ENCODE assay signal across 1 cellular context in the genomic region with DNA sequence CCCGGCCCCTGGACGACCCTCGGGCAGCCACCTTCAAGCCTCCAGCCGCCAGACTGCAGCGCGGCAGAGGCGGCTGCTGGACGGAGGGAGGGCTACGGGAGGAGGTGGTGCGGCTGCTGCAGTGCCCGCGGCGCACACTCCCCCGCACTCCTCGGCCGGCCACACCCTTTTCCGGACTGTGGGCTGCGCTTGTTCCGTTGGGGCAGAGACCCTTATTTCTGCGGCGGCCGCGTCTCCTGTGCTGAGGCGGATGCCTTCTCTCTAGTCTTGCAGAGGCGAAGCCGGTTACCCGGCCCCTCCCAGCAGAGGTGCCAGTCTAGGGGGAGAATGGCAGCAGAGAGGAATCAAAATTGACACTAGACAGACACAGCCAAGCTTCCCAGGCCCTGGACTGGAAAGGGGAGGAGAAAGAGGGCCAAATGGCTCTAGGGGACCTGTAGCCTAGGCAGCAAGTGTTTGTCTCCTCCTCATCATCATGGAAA.
TF ChIP-seq lines count a peak whose summit lies in the region.

No MANE protein-coding gene starts in this region.

TF ChIP-seq in K562, 482 proteins besides CTCF, POLR2A, EP300 and RAD21 (continued from another document):
- TF ChIP-seq, protein P1, sequence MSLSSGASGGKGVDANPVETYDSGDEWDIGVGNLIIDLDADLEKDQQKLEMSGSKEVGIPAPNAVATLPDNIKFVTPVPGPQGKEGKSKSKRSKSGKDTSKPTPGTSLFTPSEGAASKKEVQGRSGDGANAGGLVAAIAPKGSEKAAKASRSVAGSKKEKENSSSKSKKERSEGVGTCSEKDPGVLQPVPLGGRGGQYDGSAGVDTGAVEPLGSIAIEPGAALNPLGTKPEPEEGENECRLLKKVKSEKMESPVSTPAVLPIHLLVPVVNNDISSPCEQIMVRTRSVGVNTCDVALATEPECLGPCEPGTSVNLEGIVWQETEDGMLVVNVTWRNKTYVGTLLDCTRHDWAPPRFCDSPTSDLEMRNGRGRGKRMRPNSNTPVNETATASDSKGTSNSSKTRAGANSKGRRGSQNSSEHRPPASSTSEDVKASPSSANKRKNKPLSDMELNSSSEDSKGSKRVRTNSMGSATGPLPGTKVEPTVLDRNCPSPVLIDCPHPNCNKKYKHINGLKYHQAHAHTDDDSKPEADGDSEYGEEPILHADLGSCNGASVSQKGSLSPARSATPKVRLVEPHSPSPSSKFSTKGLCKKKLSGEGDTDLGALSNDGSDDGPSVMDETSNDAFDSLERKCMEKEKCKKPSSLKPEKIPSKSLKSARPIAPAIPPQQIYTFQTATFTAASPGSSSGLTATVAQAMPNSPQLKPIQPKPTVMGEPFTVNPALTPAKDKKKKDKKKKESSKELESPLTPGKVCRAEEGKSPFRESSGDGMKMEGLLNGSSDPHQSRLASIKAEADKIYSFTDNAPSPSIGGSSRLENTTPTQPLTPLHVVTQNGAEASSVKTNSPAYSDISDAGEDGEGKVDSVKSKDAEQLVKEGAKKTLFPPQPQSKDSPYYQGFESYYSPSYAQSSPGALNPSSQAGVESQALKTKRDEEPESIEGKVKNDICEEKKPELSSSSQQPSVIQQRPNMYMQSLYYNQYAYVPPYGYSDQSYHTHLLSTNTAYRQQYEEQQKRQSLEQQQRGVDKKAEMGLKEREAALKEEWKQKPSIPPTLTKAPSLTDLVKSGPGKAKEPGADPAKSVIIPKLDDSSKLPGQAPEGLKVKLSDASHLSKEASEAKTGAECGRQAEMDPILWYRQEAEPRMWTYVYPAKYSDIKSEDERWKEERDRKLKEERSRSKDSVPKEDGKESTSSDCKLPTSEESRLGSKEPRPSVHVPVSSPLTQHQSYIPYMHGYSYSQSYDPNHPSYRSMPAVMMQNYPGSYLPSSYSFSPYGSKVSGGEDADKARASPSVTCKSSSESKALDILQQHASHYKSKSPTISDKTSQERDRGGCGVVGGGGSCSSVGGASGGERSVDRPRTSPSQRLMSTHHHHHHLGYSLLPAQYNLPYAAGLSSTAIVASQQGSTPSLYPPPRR (CRISPR knock-in tag; IDR thresholded peaks at IDR 0.05; ENCODE audit: borderline replicate concordance): no peak
- TF ChIP-seq HMGN3 (IDR thresholded peaks at IDR 0.05; ENCODE audit: borderline replicate concordance, extremely low read depth, insufficient read length, low read depth, low read length) (peak; percentile 98), POLR2AphosphoS5 (IDR thresholded peaks at IDR 0.05; ENCODE audit: control insufficient read depth, insufficient read depth, low read depth, low read length) (peak; percentile 78), NR1H2 (CRISPR knock-in tag; IDR thresholded peaks at IDR 0.05) (peak; percentile 9; the same call in 1 of the 2 replicates)
- TF ChIP-seq, protein P2, sequence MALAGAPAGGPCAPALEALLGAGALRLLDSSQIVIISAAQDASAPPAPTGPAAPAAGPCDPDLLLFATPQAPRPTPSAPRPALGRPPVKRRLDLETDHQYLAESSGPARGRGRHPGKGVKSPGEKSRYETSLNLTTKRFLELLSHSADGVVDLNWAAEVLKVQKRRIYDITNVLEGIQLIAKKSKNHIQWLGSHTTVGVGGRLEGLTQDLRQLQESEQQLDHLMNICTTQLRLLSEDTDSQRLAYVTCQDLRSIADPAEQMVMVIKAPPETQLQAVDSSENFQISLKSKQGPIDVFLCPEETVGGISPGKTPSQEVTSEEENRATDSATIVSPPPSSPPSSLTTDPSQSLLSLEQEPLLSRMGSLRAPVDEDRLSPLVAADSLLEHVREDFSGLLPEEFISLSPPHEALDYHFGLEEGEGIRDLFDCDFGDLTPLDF (CRISPR knock-in tag; IDR thresholded peaks at IDR 0.05): no peak
- TF ChIP-seq, protein P3, sequence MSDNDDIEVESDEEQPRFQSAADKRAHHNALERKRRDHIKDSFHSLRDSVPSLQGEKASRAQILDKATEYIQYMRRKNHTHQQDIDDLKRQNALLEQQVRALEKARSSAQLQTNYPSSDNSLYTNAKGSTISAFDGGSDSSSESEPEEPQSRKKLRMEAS (CRISPR knock-in tag; IDR thresholded peaks at IDR 0.05): peak; percentile 33; the same call in 1 of the 2 replicates
